ENCODE assay signal across 11 cellular contexts in genomic region chr2:46198164-46198883, GRCh38.
"Had no signal": no experiment of that assay in that cellular context is flagged by ENCODE, and none has a peak within 500 bp of the region (broad histone marks: within the 10 kb centered on the region; RNA-seq: fewer than 3 reads in every experiment).

No MANE protein-coding gene starts in this region.

- H3K27me3 ChIP-seq: body of pancreas, pancreas, thyroid gland had no signal

- H3K36me3 ChIP-seq: pancreas, thyroid gland had no signal

- H3K9me3 ChIP-seq: body of pancreas, pancreas, thyroid gland had no signal

- DNase-seq: activated B cell treated with CpG ODN at 0.5 μM for 24 hours; activated CD4-positive, alpha-beta T cell treated with anti-CD3 and anti-CD28 coated beads, Interleukin-2, amount 50 U/mL, for 1 hour; activated naive CD4-positive, alpha-beta T cell treated with anti-CD3 and anti-CD28 coated beads, Interleukin-2, amount 10 ng/mL, durations not matched to agents 7 days and 5 days; activated T-cell treated with anti-CD3 and anti-CD28 coated beads for 4 hours; body of pancreas; cerebellar nuclear complex; effector memory CD8-positive, alpha-beta T cell; pancreas; T-helper 2 cell; thyroid gland had no signal

- H3K4me1 ChIP-seq: body of pancreas, pancreas had no signal

- H3K27ac ChIP-seq: body of pancreas, pancreas, thyroid gland had no signal

- ATAC-seq: body of pancreas; effector memory CD8-positive, alpha-beta T cell; pancreas had no signal

- H3K4me3 ChIP-seq: body of pancreas, pancreas, skin epidermis, thyroid gland had no signal
